20 cellular contexts compared by ENCODE assay signal in the genomic region with DNA sequence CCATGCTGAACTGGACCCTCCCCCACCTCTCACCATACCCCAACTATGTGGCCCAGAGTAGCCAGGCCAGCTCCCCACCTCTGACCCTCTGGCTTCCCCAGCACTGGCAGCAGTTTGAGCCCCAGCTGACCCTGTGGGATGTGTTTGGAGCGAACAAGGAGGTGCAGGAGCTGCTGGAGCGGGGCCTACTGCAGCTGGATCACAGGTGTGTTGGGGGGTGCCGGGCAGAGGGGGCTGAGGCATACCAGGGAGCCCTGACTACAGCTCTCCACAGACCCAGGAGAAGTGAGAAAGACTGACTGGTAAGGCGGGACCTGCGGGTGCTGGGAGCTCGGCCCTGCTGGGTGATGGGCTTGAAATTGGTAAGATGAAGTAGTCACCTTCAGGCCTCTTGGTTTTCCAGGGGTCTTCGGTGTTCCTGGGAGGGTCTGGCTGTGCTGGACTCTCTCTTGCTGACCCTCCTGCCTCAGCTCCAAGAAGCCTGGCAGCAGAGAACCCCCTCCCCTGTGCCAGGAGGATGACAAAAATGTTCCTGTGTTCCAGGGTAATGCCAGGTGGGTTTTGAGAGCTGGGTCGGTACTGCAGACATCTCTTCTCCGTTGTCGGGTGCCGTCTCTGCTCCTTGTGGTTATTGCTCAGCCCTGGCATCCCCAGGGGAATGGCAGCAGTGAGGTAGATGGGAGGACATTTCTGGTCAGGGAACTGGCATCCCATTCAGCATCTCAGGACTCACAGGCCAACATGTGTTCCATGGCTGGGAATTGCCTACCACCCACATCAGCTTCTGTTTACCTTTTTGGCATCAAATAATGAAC. TPM values are rescaled to one million over a fixed set of nuclear protein-coding genes. Genes with fewer than 3 reads are reported as not detected.
DNase-seq lines count a peak whose midpoint lies in the region; ATAC-seq and TF ChIP-seq lines count a peak whose summit lies in the region.
"Had no signal": no experiment of that assay in that cellular context is flagged by ENCODE, and none has a peak within 500 bp of the region (broad histone marks: within the 10 kb centered on the region; RNA-seq: fewer than 3 reads in every experiment).

No MANE protein-coding gene starts in this region.

- H3K27ac ChIP-seq in right cardiac atrium (ENCODE audit: low read length) (no peak overlapping the region), right atrium auricular region (no peak overlapping the region), tibial artery (peak overlapping the region; percentile 84)
- H3K27ac ChIP-seq: A549, KMS-11 had no signal

- no peaks in the 10 kb centered on the region for H3K9me3 ChIP-seq in right cardiac atrium (ENCODE audit: control insufficient read depth, low read length)
- no peaks in the 10 kb centered on the region for H3K9me3 ChIP-seq in right atrium auricular region
- H3K9me3 ChIP-seq in mucosa of descending colon = no peaks in the 10 kb centered on the region
- H3K9me3 ChIP-seq in tibial artery = no peaks in the 10 kb centered on the region
- H3K9me3 ChIP-seq: A549 had no signal

- H3K36me3 ChIP-seq in right atrium auricular region (peaks cover 33% of the 10 kb centered on the region), mucosa of descending colon (ENCODE audit: low read depth) (no peaks in the 10 kb centered on the region), tibial artery (peaks cover 12 to 53% (median 31%) of the 10 kb centered on the region in 3 donors)

- no peak overlapping the region for H3K4me3 ChIP-seq in right cardiac atrium (ENCODE audit: low read length)
- no peak overlapping the region for H3K4me3 ChIP-seq in right atrium auricular region
- H3K4me3 ChIP-seq in mucosa of descending colon = no peak overlapping the region
- no peak overlapping the region for H3K4me3 ChIP-seq in tibial artery
- H3K4me3 ChIP-seq: A549, GM12878 had no signal

- no peaks in the 10 kb centered on the region for H3K27me3 ChIP-seq in right cardiac atrium (ENCODE audit: control insufficient read depth, insufficient read depth)
- no peaks in the 10 kb centered on the region for H3K27me3 ChIP-seq in right atrium auricular region
- no peaks in the 10 kb centered on the region for H3K27me3 ChIP-seq in tibial artery

- H3K27ac Mint-ChIP-seq in central memory CD8-positive, alpha-beta T cell (ENCODE audit: low read depth) = peak overlapping the region; percentile 46

- H3K36me3 Mint-ChIP-seq in central memory CD8-positive, alpha-beta T cell (ENCODE audit: insufficient read depth) = peaks cover 22% of the 10 kb centered on the region

- ATAC-seq in right cardiac atrium (no peak), mucosa of descending colon (no peak), GM21423 (IDR thresholded peaks at IDR 0.05; ENCODE audit: unreplicated experiment) (no peak), GM21717 (IDR thresholded peaks at IDR 0.05; ENCODE audit: unreplicated experiment) (no peak)
- no peak for ATAC-seq in central memory CD8-positive, alpha-beta T cell (replicated peaks; ENCODE audit: extremely low read depth, poor library complexity, severe bottlenecking)
- ATAC-seq: A549, GM12878 had no signal

- H3K9me3 Mint-ChIP-seq in central memory CD8-positive, alpha-beta T cell = no peaks in the 10 kb centered on the region

- H3K4me1 ChIP-seq in right cardiac atrium (ENCODE audit: control insufficient read depth, insufficient read depth, low read length) (peaks cover 2% of the 10 kb centered on the region), right atrium auricular region (peaks cover 0 to 22% of the 10 kb centered on the region in 2 donors), mucosa of descending colon (ENCODE audit: low read depth) (peaks cover 9% of the 10 kb centered on the region), tibial artery (peaks cover 0 to 23% (median 16%) of the 10 kb centered on the region in 4 donors)

- intact Hi-C loops in right cardiac atrium (cut with DNase I) = loop anchor here (5.0 to 10.0 kb wide), 5 partner anchors 48 to 200 kb away; a partner anchor contains a TSS
- intact Hi-C loops in mucosa of descending colon (cut with DNase I, micrococcal nuclease) = loop anchor here (10.0 kb wide), 2 partner anchors 60 to 120 kb away; a partner anchor contains a TSS
- intact Hi-C loops in tibial artery (cut with DNase I; ENCODE audit: low total_unique reads) = loop anchor here (5.0 to 10.0 kb wide), 2 partner anchors 58 to 200 kb away; no protein-coding TSS in a partner anchor

- H3K27me3 Mint-ChIP-seq in central memory CD8-positive, alpha-beta T cell = no peaks in the 10 kb centered on the region

- H3K4me3 Mint-ChIP-seq in central memory CD8-positive, alpha-beta T cell = no peak overlapping the region

- WGBS in right cardiac atrium = 92% methylated on average over 11 of the region's 11 CpGs

- H3K4me1 Mint-ChIP-seq in central memory CD8-positive, alpha-beta T cell = peaks cover 9% of the 10 kb centered on the region

- DNase-seq in right cardiac atrium = peak in 2 of 3 donors; percentile 35 to 46
- no peak for DNase-seq in right atrium auricular region (ENCODE audit: low spot score)
- no peak for DNase-seq in central memory CD8-positive, alpha-beta T cell (ENCODE audit: low spot score in 2 of 2)
- DNase-seq in mucosa of descending colon = peak in 2 of 3 donors; percentile 23 to 46
- no peak for DNase-seq in tibial artery
- no peak for DNase-seq in GM19238 (ENCODE audit: insufficient read length, low spot score)
- DNase-seq: C1 segment of cervical spinal cord, DND-41, NCI-H1048, NCI-H2081 treated with DMSO at 0.1 percent for 48 hours, NCI-H510A, NCI-H774, RPMI8226 had no signal

- TF ChIP-seq CTCF in right atrium auricular region (IDR thresholded peaks at IDR 0.05) (no peak), mucosa of descending colon (IDR thresholded peaks at IDR 0.05) (no peak), tibial artery (IDR thresholded peaks at IDR 0.05) (no peak)

RNA-seq across cellular contexts. Expression of a gene that starts 5.9 kb away (rescaled TPM):
- 10 to 100 TPM; 27.8 to 38.5 (median 32.3) TPM for total RNA-seq in right cardiac atrium
- polyA plus RNA-seq in right cardiac atrium = 23.9 TPM
- 10 to 100 TPM; 19.1 to 19.3 TPM for total RNA-seq in right atrium auricular region
- total RNA-seq in mucosa of descending colon = 10 to 100 TPM; 35.9 to 38.2 (median 37.7) TPM

RNA-seq across cellular contexts. Expression of a gene that starts 15.9 kb away (rescaled TPM):
- total RNA-seq in right cardiac atrium = 1 to 10 TPM in 1 of 4 donors, under 1 TPM in 3; 0.34 to 1.1 (median 0.53) TPM
- polyA plus RNA-seq in right cardiac atrium = 0.57 TPM
- total RNA-seq in right atrium auricular region = under 1 TPM in 1 of 2 donors, not detected in 1; 0.70 TPM
- 10 to 100 TPM in 1 of 3 donors, 1 to 10 TPM in 2; 4.6 to 15.3 (median 5.8) TPM for total RNA-seq in mucosa of descending colon
- total RNA-seq: GM12878, H1, M059J had no signal
- polyA plus RNA-seq: A549 had no signal

RNA-seq across cellular contexts. Expression of a gene that starts 23.7 kb away (rescaled TPM):
- total RNA-seq in right cardiac atrium (1 to 10 TPM in 2 of 4 donors, under 1 TPM in 2; 0.57 to 1.9 (median 0.95) TPM), right atrium auricular region (under 1 TPM; 0.16 to 0.19 TPM), mucosa of descending colon (1 to 10 TPM; 1.6 to 3.4 (median 2.4) TPM)
- polyA plus RNA-seq in right cardiac atrium = 0.88 TPM
- total RNA-seq: M059J had no signal

RNA-seq across cellular contexts. Expression of a gene that starts 48.0 kb away (rescaled TPM):
- total RNA-seq in right cardiac atrium = 10 to 100 TPM in 3 of 4 donors, 1 to 10 TPM in 1; 5.4 to 31.5 (median 27.3) TPM
- 22.6 TPM for polyA plus RNA-seq in right cardiac atrium
- total RNA-seq in right atrium auricular region = 10 to 100 TPM in 1 of 2 donors, 1 to 10 TPM in 1; 4.5 to 13.3 TPM
- 10 to 100 TPM; 16.2 to 40.0 (median 27.4) TPM for total RNA-seq in mucosa of descending colon
- total RNA-seq: GM12878 had no signal

RNA-seq across cellular contexts. Expression of a gene that starts 58.5 kb away (rescaled TPM):
- total RNA-seq in right cardiac atrium (100 to 1,000 TPM in 2 of 4 donors, 10 to 100 TPM in 2; 61.1 to 112 (median 96.7) TPM), right atrium auricular region (10 to 100 TPM; 22.2 to 42.6 TPM), mucosa of descending colon (100 to 1,000 TPM in 1 of 3 donors, 10 to 100 TPM in 2; 79.7 to 246 (median 99.4) TPM)
- polyA plus RNA-seq in right cardiac atrium = 81.6 TPM

Comparison
In these comparisons a context has a peak if more than half of its experiments do, and no peak if none do; other contexts are left out.
1. DNase-seq: peak in right cardiac atrium (2 of 3) and mucosa of descending colon (2 of 3); none in right atrium auricular region (single experiment), central memory CD8-positive, alpha-beta T cell (0 of 2), tibial artery (0 of 2) and GM19238 (single experiment).
2. H3K27ac ChIP-seq: peak in tibial artery (2 of 2); none in right cardiac atrium (single experiment) and right atrium auricular region (0 of 2).